Comparison of ENCODE assay signal across 15 cellular contexts in the genomic region with DNA sequence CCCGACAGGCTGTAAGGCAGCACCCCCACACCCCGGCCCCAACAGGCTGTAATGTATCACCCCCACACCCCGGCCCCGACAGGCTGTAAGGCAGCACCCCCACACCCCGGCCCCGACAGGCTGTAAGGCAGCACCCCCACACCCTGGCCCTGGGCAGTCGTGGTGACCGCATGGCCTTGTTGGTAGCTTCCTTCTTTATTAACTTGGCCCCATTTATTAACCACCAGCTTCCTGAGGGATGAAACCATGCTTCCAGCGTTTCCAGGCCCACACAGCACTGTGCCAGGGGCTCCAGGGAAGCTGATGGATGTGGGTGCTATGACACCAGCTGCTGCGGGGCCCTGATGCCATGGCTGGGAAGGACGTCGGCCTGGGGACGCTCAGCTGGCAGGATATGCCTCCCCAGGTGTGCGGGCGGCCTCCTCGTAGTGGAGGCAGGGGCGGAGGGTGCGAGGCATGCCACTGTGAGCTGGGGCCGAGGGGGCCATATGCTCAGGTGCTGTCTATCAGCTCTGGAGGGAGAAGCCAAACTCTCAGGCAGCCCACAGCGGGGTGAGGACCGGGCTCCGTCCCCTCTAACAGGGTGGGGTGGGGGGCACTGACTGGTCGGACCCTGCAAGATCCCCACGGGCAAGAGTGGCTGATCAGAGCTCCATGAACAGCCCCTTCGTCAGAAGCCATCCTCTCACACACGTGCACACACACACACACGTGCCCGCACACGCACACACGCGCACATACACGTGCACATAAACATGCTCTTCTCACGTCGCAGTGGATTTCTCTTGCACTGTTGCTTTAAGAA.
DNase-seq lines count a peak whose midpoint lies in the region; ATAC-seq and TF ChIP-seq lines count a peak whose summit lies in the region.
"Had no signal": no experiment of that assay in that cellular context is flagged by ENCODE, and none has a peak within 500 bp of the region (broad histone marks: within the 10 kb centered on the region; RNA-seq: fewer than 3 reads in every experiment).

No MANE protein-coding gene starts in this region.

- H3K27me3 Mint-ChIP-seq in WTC11 (ENCODE audit: low read depth), result no peaks in the 10 kb centered on the region
- H3K27me3 Mint-ChIP-seq in stimulated activated memory B cell treated with anti-CD40 and anti-IgM and Interleukin-4, amounts not matched to agents 10 μg/mL and 1 μg/mL and 100 μg/mL, for 72 hours, result no peaks in the 10 kb centered on the region
- H3K27me3 Mint-ChIP-seq: CD4-positive, alpha-beta memory T cell had no signal

- POLR2A ChIA-PET in WTC11 (lab: Charles Lee), result no interaction called here

- no peak overlapping the region for H3K27ac Mint-ChIP-seq in WTC11
- no peak overlapping the region for H3K27ac Mint-ChIP-seq in stimulated activated memory B cell treated with anti-CD40 and anti-IgM and Interleukin-4, amounts not matched to agents 10 μg/mL and 1 μg/mL and 100 μg/mL, for 72 hours

- H3K36me3 Mint-ChIP-seq in WTC11, result peaks cover 17% of the 10 kb centered on the region
- no peaks in the 10 kb centered on the region for H3K36me3 Mint-ChIP-seq in stimulated activated memory B cell treated with anti-CD40 and anti-IgM and Interleukin-4, amounts not matched to agents 10 μg/mL and 1 μg/mL and 100 μg/mL, for 72 hours
- H3K36me3 Mint-ChIP-seq: CD4-positive, alpha-beta memory T cell had no signal

- no peak for ATAC-seq in WTC11
- ATAC-seq in stimulated activated memory B cell treated with anti-CD40 and anti-IgM and Interleukin-4, amounts not matched to agents 10 μg/mL and 1 μg/mL and 100 μg/mL, for 72 hours, result peak; percentile 21
- ATAC-seq in GM21390 (IDR thresholded peaks at IDR 0.05; ENCODE audit: unreplicated experiment), result no peak

- CTCF ChIA-PET in WTC11 (lab: Charles Lee), result no interaction called here

- DNase-seq in activated effector memory CD4-positive, alpha-beta T cell treated with anti-CD3 and anti-CD28 coated beads, Interleukin-2, amount 50 U/mL, for 16 hours, result peak; percentile 45
- DNase-seq in activated effector memory CD4-positive, alpha-beta T cell treated with Interleukin-2 at 50 U/mL for 16 hours, result no peak
- DNase-seq in WTC11 (ENCODE audit: low spot score), result peak; percentile 3
- peak; percentile 88 for DNase-seq in mesenteric fat pad (ENCODE audit: low spot score)
- DNase-seq in NCI-H526 treated with DMSO at 0.1 percent for 48 hours (lab: John Stamatoyannopoulos, UW), result no peak
- no peak for DNase-seq in AG08396 (ENCODE audit: low spot score)
- DNase-seq: BE2C; Calu3; CD4-positive, alpha-beta memory T cell; DMS53; NCI-H187; NCI-H345; NCI-H526 had no signal

- H3K4me3 Mint-ChIP-seq in WTC11, result no peak overlapping the region
- no peak overlapping the region for H3K4me3 Mint-ChIP-seq in stimulated activated memory B cell treated with anti-CD40 and anti-IgM and Interleukin-4, amounts not matched to agents 10 μg/mL and 1 μg/mL and 100 μg/mL, for 72 hours
- H3K4me3 Mint-ChIP-seq: CD4-positive, alpha-beta memory T cell had no signal

- peaks cover 7% of the 10 kb centered on the region for H3K9me3 Mint-ChIP-seq in WTC11
- peaks cover 7% of the 10 kb centered on the region for H3K9me3 Mint-ChIP-seq in stimulated activated memory B cell treated with anti-CD40 and anti-IgM and Interleukin-4, amounts not matched to agents 10 μg/mL and 1 μg/mL and 100 μg/mL, for 72 hours
- H3K9me3 Mint-ChIP-seq: CD4-positive, alpha-beta memory T cell had no signal

- no peak for TF ChIP-seq CTCF in WTC11 (IDR thresholded peaks at IDR 0.05)

- peaks cover 7% of the 10 kb centered on the region; the same call in 1 of the 2 replicates for H3K4me1 Mint-ChIP-seq in WTC11
- H3K4me1 Mint-ChIP-seq in stimulated activated memory B cell treated with anti-CD40 and anti-IgM and Interleukin-4, amounts not matched to agents 10 μg/mL and 1 μg/mL and 100 μg/mL, for 72 hours, result no peaks in the 10 kb centered on the region
- H3K4me1 Mint-ChIP-seq: CD4-positive, alpha-beta memory T cell had no signal

TF ChIP-seq in WTC11, 78 proteins besides CTCF, POLR2A, EP300 and RAD21:
- TF ChIP-seq, protein P1, sequence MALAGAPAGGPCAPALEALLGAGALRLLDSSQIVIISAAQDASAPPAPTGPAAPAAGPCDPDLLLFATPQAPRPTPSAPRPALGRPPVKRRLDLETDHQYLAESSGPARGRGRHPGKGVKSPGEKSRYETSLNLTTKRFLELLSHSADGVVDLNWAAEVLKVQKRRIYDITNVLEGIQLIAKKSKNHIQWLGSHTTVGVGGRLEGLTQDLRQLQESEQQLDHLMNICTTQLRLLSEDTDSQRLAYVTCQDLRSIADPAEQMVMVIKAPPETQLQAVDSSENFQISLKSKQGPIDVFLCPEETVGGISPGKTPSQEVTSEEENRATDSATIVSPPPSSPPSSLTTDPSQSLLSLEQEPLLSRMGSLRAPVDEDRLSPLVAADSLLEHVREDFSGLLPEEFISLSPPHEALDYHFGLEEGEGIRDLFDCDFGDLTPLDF (CRISPR knock-in tag; IDR thresholded peaks at IDR 0.05), result no peak
- TF ChIP-seq ZNF416 (CRISPR knock-in tag; IDR thresholded peaks at IDR 0.05) (no peak), SOX15 (CRISPR knock-in tag; IDR thresholded peaks at IDR 0.05) (no peak)
TF ChIP-seq in WTC11: peak in this region for 0.

Comparison
In these comparisons a context has a peak if more than half of its experiments do, and no peak if none do; other contexts are left out.
1. DNase-seq: peak in activated effector memory CD4-positive, alpha-beta T cell treated with anti-CD3 and anti-CD28 coated beads, Interleukin-2, amount 50 U/mL, for 16 hours (single experiment), WTC11 (single experiment) and mesenteric fat pad (single experiment); none in activated effector memory CD4-positive, alpha-beta T cell treated with Interleukin-2 at 50 U/mL for 16 hours (single experiment), NCI-H526 treated with DMSO at 0.1 percent for 48 hours (single experiment) and AG08396 (single experiment).